22 cellular contexts compared by ENCODE assay signal in the genomic region with DNA sequence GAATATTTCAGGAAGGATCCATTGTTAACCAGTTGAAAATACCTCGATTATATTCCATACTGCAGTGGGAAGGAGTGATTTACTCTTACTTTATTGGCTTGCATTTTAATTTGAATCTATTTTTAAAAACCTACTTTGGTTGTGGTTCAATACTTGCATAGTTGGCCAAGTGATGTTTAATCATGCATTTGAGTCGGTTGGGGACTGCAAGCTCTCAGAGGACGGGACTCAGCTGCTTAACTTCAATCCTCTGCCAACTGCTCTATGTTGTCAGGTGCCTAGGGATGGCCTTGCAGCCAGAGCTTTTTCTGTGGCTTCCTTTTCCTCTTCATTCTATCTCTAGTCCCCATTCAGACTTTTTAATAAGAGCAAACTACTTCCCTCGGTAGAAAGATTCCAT.
"Had no signal": no experiment of that assay in that cellular context is flagged by ENCODE, and none has a peak within 500 bp of the region (broad histone marks: within the 10 kb centered on the region; RNA-seq: fewer than 3 reads in every experiment).

No MANE protein-coding gene starts in this region.

- H3K27ac ChIP-seq: esophagus squamous epithelium, hepatocyte, neural progenitor cell, ovary, right lobe of liver, testis, tibial nerve, upper lobe of right lung, vagina had no signal

- H3K4me1 ChIP-seq: neural progenitor cell, right lobe of liver, testis, upper lobe of right lung, vagina had no signal

- H3K27ac Mint-ChIP-seq: natural killer cell treated with Interleukin-12 subunit alpha and Interleukin-12 subunit beta and Interleukin-15 and Interleukin-18, amount 100 ng/mL, for 72 hours; neural progenitor cell; progenitor cell of endocrine pancreas; stimulated activated naive B cell treated with anti-CD40 and anti-IgM and Interleukin-4, amounts not matched to agents 10 μg/mL and 1 μg/mL and 100 μg/mL, for 72 hours had no signal

- ATAC-seq: left ventricle myocardium superior; mucosa of descending colon; natural killer cell treated with Interleukin-12 subunit alpha and Interleukin-12 subunit beta and Interleukin-15 and Interleukin-18, amount 100 ng/mL, for 72 hours; right lobe of liver; stimulated activated naive B cell treated with anti-CD40 and anti-IgM and Interleukin-4, amounts not matched to agents 10 μg/mL and 1 μg/mL and 100 μg/mL, for 72 hours; stimulated activated naive CD8-positive, alpha-beta T cell treated with anti-CD3 and anti-CD28 coated beads, Interleukin-15, amount 100 ng/mL, for 72 hours; upper lobe of right lung had no signal

- H3K9me3 Mint-ChIP-seq: natural killer cell treated with Interleukin-12 subunit alpha and Interleukin-12 subunit beta and Interleukin-15 and Interleukin-18, amount 100 ng/mL, for 72 hours; stimulated activated naive B cell treated with anti-CD40 and anti-IgM and Interleukin-4, amounts not matched to agents 10 μg/mL and 1 μg/mL and 100 μg/mL, for 72 hours; stimulated activated naive CD8-positive, alpha-beta T cell treated with anti-CD3 and anti-CD28 coated beads, Interleukin-15, amount 100 ng/mL, for 72 hours had no signal

- H3K36me3 Mint-ChIP-seq: natural killer cell treated with Interleukin-12 subunit alpha and Interleukin-12 subunit beta and Interleukin-15 and Interleukin-18, amount 100 ng/mL, for 72 hours; stimulated activated naive B cell treated with anti-CD40 and anti-IgM and Interleukin-4, amounts not matched to agents 10 μg/mL and 1 μg/mL and 100 μg/mL, for 72 hours had no signal

- DNase-seq: effector memory CD4-positive, alpha-beta T cell; esophagus squamous epithelium; kidney; left cardiac atrium; left ventricle myocardium superior; mucosa of descending colon; ovary; right lobe of liver; stimulated activated CD4-positive, alpha-beta T cell treated with anti-CD3 and anti-CD28 coated beads, Interleukin-2, amount 100 ng/mL, for 24 hours; stimulated activated CD4-positive, alpha-beta T cell treated with anti-CD3 and anti-CD28 coated beads, Interleukin-4, amount 100 ng/mL, for 4 hours; stimulated activated naive B cell treated with anti-CD40 and anti-IgM and Interleukin-4, amounts not matched to agents 10 μg/mL and 1 μg/mL and 100 μg/mL, for 72 hours; stimulated activated naive CD8-positive, alpha-beta T cell treated with anti-CD3 and anti-CD28 coated beads, Interleukin-15, amount 100 ng/mL, for 72 hours; testis; upper lobe of right lung had no signal

- H3K9me3 ChIP-seq: esophagus squamous epithelium, mucosa of descending colon, ovary, right lobe of liver, testis, tibial nerve, upper lobe of right lung, vagina had no signal

- H3K27me3 ChIP-seq: esophagus squamous epithelium, hepatocyte, neural progenitor cell, ovary, right lobe of liver, testis, tibial nerve, upper lobe of right lung, vagina had no signal

- H3K36me3 ChIP-seq: esophagus squamous epithelium, neural progenitor cell, ovary, right lobe of liver, tibial nerve, upper lobe of right lung, vagina had no signal

- FAIRE-seq: kidney had no signal

- H3K4me2 ChIP-seq: hepatocyte, neural progenitor cell had no signal

- H2AFZ ChIP-seq: hepatocyte, neural progenitor cell had no signal

- H3K4me3 ChIP-seq: esophagus squamous epithelium, hepatocyte, lung, mucosa of descending colon, neural progenitor cell, ovary, right lobe of liver, skin epidermis, testis, tibial nerve, upper lobe of right lung, vagina had no signal

- H3K9ac ChIP-seq: neural progenitor cell had no signal
